In genomic region chr6:49551126-49551865, GRCh38 we compare ENCODE assay signal across 8 cellular contexts. TPM values are rescaled to one million over a fixed set of nuclear protein-coding genes. Genes with fewer than 3 reads are reported as not detected.
DNase-seq lines count a peak whose midpoint lies in the region; ATAC-seq and TF ChIP-seq lines count a peak whose summit lies in the region.

No MANE protein-coding gene starts in this region.

- peak overlapping the region; percentile 75 for H3K27ac Mint-ChIP-seq in WTC11

- POLR2A ChIA-PET in WTC11 (lab: Charles Lee), result interaction anchor here (1.2 kb wide), 1 partner anchor 14 kb away, joined by 3 read pairs; no protein-coding TSS in a partner anchor

- H3K36me3 Mint-ChIP-seq in WTC11, result peaks cover 23% of the 10 kb centered on the region

- H3K27me3 Mint-ChIP-seq in WTC11 (ENCODE audit: low read depth), result peaks cover 77% of the 10 kb centered on the region

- no peaks in the 10 kb centered on the region for H3K27me3 ChIP-seq in ovary

- no peak for TF ChIP-seq POLR2A in ovary (IDR thresholded peaks at IDR 0.05)

- H3K4me1 Mint-ChIP-seq in WTC11, result peaks cover 54% of the 10 kb centered on the region

- peak; percentile 45 for ATAC-seq in GM19455 (IDR thresholded peaks at IDR 0.05; ENCODE audit: unreplicated experiment)
- peak; percentile 45 for ATAC-seq in HG03439 (IDR thresholded peaks at IDR 0.05; ENCODE audit: unreplicated experiment)
- peak; percentile 46 for ATAC-seq in WTC11

- DNase-seq in DMS53 treated with DMSO at 0.1 percent for 48 hours (lab: John Stamatoyannopoulos, UW; ENCODE audit: unreplicated experiment), result peak; percentile 46
- peak; percentile 38 for DNase-seq in WTC11 (ENCODE audit: low spot score)
- DNase-seq in fibroblast of the aortic adventitia (ENCODE audit: low read depth), result peak; percentile 16
- DNase-seq in ovary, result peak in 1 of 5 donors; percentile 11
- no peak for DNase-seq in NK-92 treated with Interleukin-12 subunit alpha and Interleukin-12 subunit beta, amount 100 ng/mL, for 24 hours (lab: John Stamatoyannopoulos, UW)
- no peak for DNase-seq in SKM-1 (lab: John Stamatoyannopoulos, UW; ENCODE audit: unreplicated experiment)

- CTCF ChIA-PET in WTC11 (lab: Charles Lee), result interaction anchor here (0.6 to 5.0 kb wide), 7 partner anchors 12 to 480 kb away, joined by 3 to 45 read pairs (median 8); no protein-coding TSS in a partner anchor

- no peaks in the 10 kb centered on the region for H3K36me3 ChIP-seq in ovary

- no peaks in the 10 kb centered on the region for H3K9me3 ChIP-seq in ovary

- TF ChIP-seq EP300 in ovary (IDR thresholded peaks at IDR 0.05), result no peak

- H3K4me1 ChIP-seq in ovary (ENCODE audit: insufficient read depth), result no peaks in the 10 kb centered on the region

- H3K4me3 Mint-ChIP-seq in WTC11, result peak overlapping the region; percentile 76

- intact Hi-C loops in ovary (cut with DNase I), result no loop called here

- TF ChIP-seq CTCF in WTC11 (IDR thresholded peaks at IDR 0.05) (no peak), fibroblast of the aortic adventitia (IDR thresholded peaks at IDR 0.05; ENCODE audit: insufficient read depth, low read length) (no peak), ovary (IDR thresholded peaks at IDR 0.05) (no peak)

- WGBS in ovary, 3 donors, result 1 to 2% (median 1%) methylated on average over 28 to 35 of the region's 35 CpGs

- no peaks in the 10 kb centered on the region for H3K9me3 Mint-ChIP-seq in WTC11

- H3K27ac ChIP-seq in ovary, result no peak overlapping the region

- H3K4me3 ChIP-seq in fibroblast of the aortic adventitia (ENCODE audit: low read depth, low read length), result peak overlapping the region; percentile 55
- peak overlapping the region; percentile 32 for H3K4me3 ChIP-seq in ovary

TF ChIP-seq in WTC11, 78 proteins besides CTCF, POLR2A, EP300 and RAD21:
- TF ChIP-seq CDX4 (CRISPR knock-in tag; IDR thresholded peaks at IDR 0.05; ENCODE audit: borderline replicate concordance) (no peak), FOXP1 (CRISPR knock-in tag; IDR thresholded peaks at IDR 0.05; ENCODE audit: borderline replicate concordance) (0 out of 2 replicates have a peak, but pooled peaks have one; percentile 12), TEAD1 (CRISPR knock-in tag; IDR thresholded peaks at IDR 0.05) (no peak; the same call in 1 of the 2 replicates), CREM (CRISPR knock-in tag; IDR thresholded peaks at IDR 0.05) (0 out of 2 replicates have a peak, but pooled peaks have one; percentile 17), ZNF263 (CRISPR knock-in tag; IDR thresholded peaks at IDR 0.05; ENCODE audit: low read depth) (peak; percentile 63; the same call in 1 of the 2 replicates), ZSCAN18 (CRISPR knock-in tag; IDR thresholded peaks at IDR 0.05) (no peak), KAT7 (CRISPR knock-in tag; IDR thresholded peaks at IDR 0.05; ENCODE audit: borderline replicate concordance) (peak; percentile 70; the same call in 1 of the 2 replicates), SOX15 (CRISPR knock-in tag; IDR thresholded peaks at IDR 0.05) (no peak), CREB1 (CRISPR knock-in tag; IDR thresholded peaks at IDR 0.05) (no peak), ATF1 (CRISPR knock-in tag; IDR thresholded peaks at IDR 0.05) (no peak)
- TF ChIP-seq, protein P1, sequence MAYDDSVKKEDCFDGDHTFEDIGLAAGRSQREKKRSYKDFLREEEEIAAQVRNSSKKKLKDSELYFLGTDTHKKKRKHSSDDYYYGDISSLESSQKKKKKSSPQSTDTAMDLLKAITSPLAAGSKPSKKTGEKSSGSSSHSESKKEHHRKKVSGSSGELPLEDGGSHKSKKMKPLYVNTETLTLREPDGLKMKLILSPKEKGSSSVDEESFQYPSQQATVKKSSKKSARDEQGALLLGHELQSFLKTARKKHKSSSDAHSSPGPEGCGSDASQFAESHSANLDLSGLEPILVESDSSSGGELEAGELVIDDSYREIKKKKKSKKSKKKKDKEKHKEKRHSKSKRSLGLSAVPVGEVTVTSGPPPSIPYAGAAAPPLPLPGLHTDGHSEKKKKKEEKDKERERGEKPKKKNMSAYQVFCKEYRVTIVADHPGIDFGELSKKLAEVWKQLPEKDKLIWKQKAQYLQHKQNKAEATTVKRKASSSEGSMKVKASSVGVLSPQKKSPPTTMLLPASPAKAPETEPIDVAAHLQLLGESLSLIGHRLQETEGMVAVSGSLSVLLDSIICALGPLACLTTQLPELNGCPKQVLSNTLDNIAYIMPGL (CRISPR knock-in tag; IDR thresholded peaks at IDR 0.05), result peak; percentile 18; the same call in 1 of the 2 replicates
- TF ChIP-seq, protein P2, sequence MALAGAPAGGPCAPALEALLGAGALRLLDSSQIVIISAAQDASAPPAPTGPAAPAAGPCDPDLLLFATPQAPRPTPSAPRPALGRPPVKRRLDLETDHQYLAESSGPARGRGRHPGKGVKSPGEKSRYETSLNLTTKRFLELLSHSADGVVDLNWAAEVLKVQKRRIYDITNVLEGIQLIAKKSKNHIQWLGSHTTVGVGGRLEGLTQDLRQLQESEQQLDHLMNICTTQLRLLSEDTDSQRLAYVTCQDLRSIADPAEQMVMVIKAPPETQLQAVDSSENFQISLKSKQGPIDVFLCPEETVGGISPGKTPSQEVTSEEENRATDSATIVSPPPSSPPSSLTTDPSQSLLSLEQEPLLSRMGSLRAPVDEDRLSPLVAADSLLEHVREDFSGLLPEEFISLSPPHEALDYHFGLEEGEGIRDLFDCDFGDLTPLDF (CRISPR knock-in tag; IDR thresholded peaks at IDR 0.05), result no peak
- TF ChIP-seq, protein P3, sequence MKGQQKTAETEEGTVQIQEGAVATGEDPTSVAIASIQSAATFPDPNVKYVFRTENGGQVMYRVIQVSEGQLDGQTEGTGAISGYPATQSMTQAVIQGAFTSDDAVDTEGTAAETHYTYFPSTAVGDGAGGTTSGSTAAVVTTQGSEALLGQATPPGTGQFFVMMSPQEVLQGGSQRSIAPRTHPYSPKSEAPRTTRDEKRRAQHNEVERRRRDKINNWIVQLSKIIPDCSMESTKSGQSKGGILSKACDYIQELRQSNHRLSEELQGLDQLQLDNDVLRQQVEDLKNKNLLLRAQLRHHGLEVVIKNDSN (CRISPR knock-in tag; IDR thresholded peaks at IDR 0.05), result 0 out of 2 replicates have a peak, but pooled peaks have one; percentile 1
TF ChIP-seq in WTC11: peak in this region for 6.

RNA-seq across cellular contexts. Expression of gene C6orf141, which starts 0.8 kb away (rescaled TPM):
- total RNA-seq in WTC11 (2021) (6.5 to 14.4 TPM (median 8.2 TPM) in 3 replicates), fibroblast of the aortic adventitia (ENCODE audit: low replicate concordance) (0.57 and 5.7 TPM in 2 replicates), ovary (1 to 10 TPM in 4 of 7 donors, under 1 TPM in 2, not detected in 1; 0.40 to 5.2 (median 1.2) TPM)
- polyA plus RNA-seq in ovary, result 1 to 10 TPM; 2.8 to 5.2 TPM

RNA-seq across cellular contexts. Expression of gene GLYATL3, which starts 51.6 kb away (rescaled TPM):
- total RNA-seq in WTC11 (2021) (not detected in 3 replicates), fibroblast of the aortic adventitia (ENCODE audit: low replicate concordance) (not detected in 2 replicates), ovary (not detected)
- polyA plus RNA-seq in ovary, result not detected

Comparison
In these comparisons a context has a peak if more than half of its experiments do, and no peak if none do; other contexts are left out.
1. DNase-seq: peak in DMS53 treated with DMSO at 0.1 percent for 48 hours (single experiment), WTC11 (single experiment) and fibroblast of the aortic adventitia (single experiment); none in NK-92 treated with Interleukin-12 subunit alpha and Interleukin-12 subunit beta, amount 100 ng/mL, for 24 hours (single experiment) and SKM-1 (single experiment).
2. Peak in every context shown above with its lines, with median percentiles within 50 percentile points of each other: ATAC-seq.